25 cellular contexts compared by ENCODE assay signal in the genomic region with DNA sequence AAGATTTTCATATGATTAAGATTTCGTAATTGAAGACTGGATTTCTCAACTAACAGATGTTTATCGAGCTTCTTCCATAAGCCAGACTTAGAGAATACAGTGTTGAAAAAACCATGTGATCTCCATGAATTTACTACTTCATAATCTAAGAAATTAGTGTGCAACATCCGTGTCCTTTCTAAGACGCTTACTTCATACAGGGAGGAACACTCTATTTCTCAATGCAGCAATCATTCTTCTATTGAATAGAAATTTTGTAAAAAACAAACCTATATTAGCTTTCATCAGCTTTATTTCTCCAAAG.
"Had no signal": no experiment of that assay in that cellular context is flagged by ENCODE, and none has a peak within 500 bp of the region (broad histone marks: within the 10 kb centered on the region; RNA-seq: fewer than 3 reads in every experiment).

No MANE protein-coding gene starts in this region.

- H3K36me3 Mint-ChIP-seq: activated naive CD4-positive, alpha-beta T cell treated with anti-CD3 and anti-CD28 coated beads, Interleukin-2, amount 50 U/mL, for 24 hours; mesothelial cell of epicardium; naive B cell; T-cell had no signal

- H3K27me3 ChIP-seq: colonic mucosa, ovary, tibial nerve had no signal

- H3K4me1 ChIP-seq: colonic mucosa, prostate gland, tibial nerve had no signal

- ATAC-seq: activated CD8-positive, alpha-beta T cell treated with anti-CD3 and anti-CD28 coated beads for 36 hours; activated naive CD8-positive, alpha-beta T cell treated with anti-CD3 and anti-CD28 coated beads, Interleukin-2, amount 50 U/mL, for 24 hours; effector memory CD8-positive, alpha-beta T cell; left colon; T-cell had no signal

- H3K4me1 Mint-ChIP-seq: activated B cell treated with CpG ODN at 0.5 μM for 24 hours; activated naive CD4-positive, alpha-beta T cell treated with anti-CD3 and anti-CD28 coated beads, Interleukin-2, amount 50 U/mL, for 24 hours; activated naive CD8-positive, alpha-beta T cell treated with anti-CD3 and anti-CD28 coated beads, Interleukin-2, amount 50 U/mL, for 24 hours; naive B cell; T-cell had no signal

- H3K9me3 Mint-ChIP-seq: mesothelial cell of epicardium, nephron progenitor cell had no signal

- H3K4me3 Mint-ChIP-seq: activated B cell treated with CpG ODN at 0.5 μM for 24 hours; activated CD8-positive, alpha-beta T cell treated with anti-CD3 and anti-CD28 coated beads for 36 hours; activated naive CD4-positive, alpha-beta T cell treated with anti-CD3 and anti-CD28 coated beads, Interleukin-2, amount 50 U/mL, for 24 hours; activated naive CD8-positive, alpha-beta T cell treated with anti-CD3 and anti-CD28 coated beads, Interleukin-2, amount 50 U/mL, for 24 hours; effector memory CD8-positive, alpha-beta T cell; mesothelial cell of epicardium; naive B cell; nephron progenitor cell; T-cell; T-helper 2 cell treated with Interferon-gamma antibody and Interleukin-4, amounts not matched to agents 5 μg/mL and 100 μg/mL, for 36 hours had no signal

- DNase-seq: activated B cell treated with CpG ODN at 0.5 μM for 24 hours; activated CD4-positive, alpha-beta T cell treated with anti-CD3 and anti-CD28 coated beads, Interleukin-2, amount 50 U/mL, for 1 hour; activated CD8-positive, alpha-beta T cell treated with anti-CD3 and anti-CD28 coated beads for 36 hours; activated naive CD8-positive, alpha-beta T cell treated with anti-CD3 and anti-CD28 coated beads, Interleukin-2, amount 50 U/mL, for 24 hours; activated T-cell treated with anti-CD3 and anti-CD28 coated beads, Interleukin-2, amount 50 U/mL, for 48 hours; colonic mucosa; dorsolateral prefrontal cortex; effector memory CD8-positive, alpha-beta T cell; head of caudate nucleus; hippocampal formation; kidney; left colon; naive B cell; nephron progenitor cell; ovary; stimulated activated CD4-positive, alpha-beta T cell treated with anti-CD3 and anti-CD28 coated beads, Interleukin-15, amount 100 ng/mL, for 24 hours; stimulated activated CD4-positive, alpha-beta T cell treated with anti-CD3 and anti-CD28 coated beads, Interleukin-2, amount 100 ng/mL, for 24 hours; stimulated activated naive CD4-positive, alpha-beta T cell treated with Interleukin-2 at 50 U/mL for 16 hours; T-cell had no signal

- H3K4me3 ChIP-seq: colonic mucosa, dorsolateral prefrontal cortex, ovary, prostate gland, tibial nerve had no signal

- H3K9me3 ChIP-seq: colonic mucosa, ovary, prostate gland, tibial nerve had no signal

- H3K27ac ChIP-seq: colonic mucosa, dorsolateral prefrontal cortex, ovary, prostate gland, tibial nerve had no signal

- H3K27ac Mint-ChIP-seq: activated B cell treated with CpG ODN at 0.5 μM for 24 hours; activated CD8-positive, alpha-beta T cell treated with anti-CD3 and anti-CD28 coated beads for 36 hours; activated naive CD4-positive, alpha-beta T cell treated with anti-CD3 and anti-CD28 coated beads, Interleukin-2, amount 50 U/mL, for 24 hours; activated naive CD8-positive, alpha-beta T cell treated with anti-CD3 and anti-CD28 coated beads, Interleukin-2, amount 50 U/mL, for 24 hours; activated T-helper 2 cell treated with anti-CD3 and anti-CD28 coated beads, Interferon-gamma antibody, Interleukin-2, Interleukin-4, amounts not matched to agents 10 μg/mL and 5 μg/mL and 100 μg/mL, durations not matched to agents 14 hours and 24 hours and 36 hours; effector memory CD8-positive, alpha-beta T cell; mesothelial cell of epicardium; naive B cell; nephron progenitor cell; T-cell; T-helper 2 cell treated with Interferon-gamma antibody and Interleukin-4, amounts not matched to agents 5 μg/mL and 100 μg/mL, for 36 hours had no signal

- H3K27me3 Mint-ChIP-seq: activated B cell treated with CpG ODN at 0.5 μM for 24 hours; activated CD8-positive, alpha-beta T cell treated with anti-CD3 and anti-CD28 coated beads for 36 hours; activated naive CD4-positive, alpha-beta T cell treated with anti-CD3 and anti-CD28 coated beads, Interleukin-2, amount 50 U/mL, for 24 hours; activated naive CD8-positive, alpha-beta T cell treated with anti-CD3 and anti-CD28 coated beads, Interleukin-2, amount 50 U/mL, for 24 hours; effector memory CD8-positive, alpha-beta T cell; naive B cell; T-cell had no signal

- H3K36me3 ChIP-seq: colonic mucosa, ovary, prostate gland, tibial nerve had no signal
